ENCODE assay signal across 8 cellular contexts in the genomic region with DNA sequence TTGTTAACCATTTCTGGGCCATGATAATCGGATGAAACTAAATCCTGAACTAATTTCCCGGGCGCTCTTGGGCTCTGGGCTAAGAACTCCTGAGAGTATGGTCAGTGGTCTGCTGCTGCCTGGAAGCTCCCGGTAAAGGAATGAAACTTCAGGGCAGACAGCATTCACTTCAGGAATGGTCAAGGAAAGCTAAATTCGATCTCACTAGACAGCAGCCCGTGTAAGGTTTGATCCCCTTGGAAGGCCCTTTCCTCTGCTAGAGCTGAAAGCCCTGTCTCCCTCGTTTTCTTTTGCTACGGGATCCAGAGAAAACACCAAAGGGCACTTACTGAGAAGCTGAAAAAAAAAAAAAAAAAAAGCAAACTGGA. TPM values are rescaled to one million over a fixed set of nuclear protein-coding genes. Genes with fewer than 3 reads are reported as not detected.
A peak's percentile ranks its signal among the peaks of the same experiment; 100 is the strongest.
DNase-seq lines count a peak whose midpoint lies in the region; ATAC-seq and TF ChIP-seq lines count a peak whose summit lies in the region.

No MANE protein-coding gene starts in this region.

- POLR2A ChIA-PET in AG04449 (lab: Yijun Ruan, JAX): interaction anchor here (1.1 to 1.9 kb wide), 2 partner anchors 14 to 51 kb away, joined by 4 to 9 read pairs; partner anchors contain the start of gene SENP1

- H3K27me3 ChIP-seq in muscle layer of colon (ENCODE audit: control insufficient read depth in 1 of 2, insufficient read depth in 2 of 2, low read length in 2 of 2): no peaks in the 10 kb centered on the region

- CTCF ChIA-PET in AG04449 (lab: Yijun Ruan, JAX): interaction anchor here (0.8 to 2.4 kb wide), 8 partner anchors 9 to 298 kb away, joined by 3 to 14 read pairs (median 6); partner anchors contain the start of gene PFKM

- H3K36me3 ChIP-seq in muscle layer of colon (ENCODE audit: insufficient read depth, low read length): peaks cover 17% of the 10 kb centered on the region

- ATAC-seq in GM21786 (IDR thresholded peaks at IDR 0.05; ENCODE audit: unreplicated experiment) (no peak), HG03520 (IDR thresholded peaks at IDR 0.05; ENCODE audit: unreplicated experiment) (no peak)

- H3K4me3 ChIP-seq in AG04449 (ENCODE audit: low read depth, low read length): peak overlapping the region; percentile 93
- H3K4me3 ChIP-seq in Jurkat, Clone E6-1 (ENCODE audit: low read length): peak overlapping the region; percentile 97
- peak overlapping the region; percentile 94 for H3K4me3 ChIP-seq in choroid plexus epithelial cell (ENCODE audit: low read depth, low read length)
- H3K4me3 ChIP-seq in muscle layer of colon (ENCODE audit: low read depth in 1 of 2, low read length in 2 of 2): peak overlapping the region; percentile 75 to 99

- H3K4me1 ChIP-seq in muscle layer of colon (ENCODE audit: insufficient read depth, low read length): no peaks in the 10 kb centered on the region

- DNase-seq in AG04449 (ENCODE audit: low read depth, low spot score) (no peak), choroid plexus epithelial cell (ENCODE audit: low read depth) (no peak), DMS153 treated with DMSO at 0.1 percent for 48 hours (lab: John Stamatoyannopoulos, UW; ENCODE audit: unreplicated experiment) (no peak), globus pallidus (ENCODE audit: low spot score) (no peak)
- no peak for DNase-seq in Jurkat, Clone E6-1 (ENCODE audit: low read depth, low spot score)

- H3K27ac ChIP-seq in muscle layer of colon (ENCODE audit: low read depth, low read length): peak overlapping the region; percentile 76

- H3K9me3 ChIP-seq in muscle layer of colon (ENCODE audit: low read length): no peaks in the 10 kb centered on the region

- TF ChIP-seq CTCF in AG04449 (IDR thresholded peaks at IDR 0.05; ENCODE audit: insufficient read depth, low read length, missing control alignments) (no peak), choroid plexus epithelial cell (conservative IDR thresholded peaks at IDR 0.05; ENCODE audit: low read depth, low read length) (no peak)

- H3K9ac ChIP-seq in muscle layer of colon (ENCODE audit: low read length): peak overlapping the region; percentile 76

RNA-seq across cellular contexts. Expression of gene ASB8, which starts 0.7 kb away (rescaled TPM):
- polyA plus RNA-seq in Jurkat, Clone E6-1 (2012; ENCODE audit: insufficient read depth, insufficient read length): 42.6 TPM

RNA-seq across cellular contexts. Expression of gene CCDC184, which starts 26.8 kb away (rescaled TPM):
- polyA plus RNA-seq in Jurkat, Clone E6-1 (2012; ENCODE audit: insufficient read depth, insufficient read length): not detected

RNA-seq across cellular contexts. Expression of gene PFKM, which starts 37.5 kb away (rescaled TPM):
- polyA plus RNA-seq in Jurkat, Clone E6-1 (2012; ENCODE audit: insufficient read depth, insufficient read length): 5.4 TPM

RNA-seq across cellular contexts. Expression of gene OR10AD1, which starts 46.5 kb away (rescaled TPM):
- not detected for polyA plus RNA-seq in Jurkat, Clone E6-1 (2012; ENCODE audit: insufficient read depth, insufficient read length)

RNA-seq across cellular contexts. Expression of gene SENP1, which starts 50.8 kb away (rescaled TPM):
- polyA plus RNA-seq in Jurkat, Clone E6-1 (2012; ENCODE audit: insufficient read depth, insufficient read length): 19.3 TPM
